9 cellular contexts compared by ENCODE assay signal in genomic region chr19:16338470-16339360, GRCh38. TPM values are rescaled to one million over a fixed set of nuclear protein-coding genes. Genes with fewer than 3 reads are reported as not detected.
DNase-seq lines count a peak whose midpoint lies in the region; ATAC-seq lines count a peak whose summit lies in the region.
"Had no signal": no experiment of that assay in that cellular context is flagged by ENCODE, and none has a peak within 500 bp of the region (broad histone marks: within the 10 kb centered on the region; RNA-seq: fewer than 3 reads in every experiment).

No MANE protein-coding gene starts in this region.

- no peaks in the 10 kb centered on the region for H3K27me3 ChIP-seq in right cardiac atrium (ENCODE audit: control insufficient read depth, insufficient read depth)

- DNase-seq in GM03348 (ENCODE audit: low spot score) (peak; percentile 92), MV-4-11 (lab: John Stamatoyannopoulos, UW) (peak; percentile 92), right cardiac atrium (peak; percentile 54 to 80 (median 75)), NCI-H1436 (lab: John Stamatoyannopoulos, UW) (no peak), NCI-H2171 (lab: John Stamatoyannopoulos, UW) (no peak), NCI-H524 treated with DMSO at 0.1 percent for 48 hours (lab: John Stamatoyannopoulos, UW) (no peak)
- DNase-seq in activated effector memory CD4-positive, alpha-beta T cell treated with Interleukin-2 at 50 U/mL for 16 hours: peak; percentile 47
- DNase-seq in stimulated activated CD4-positive, alpha-beta T cell treated with anti-CD3 and anti-CD28 coated beads, Interleukin-4, amount 100 ng/mL, for 24 hours: peak; percentile 70

- ATAC-seq in right cardiac atrium: peak; percentile 33 to 45
- ATAC-seq: left colon had no signal

- intact Hi-C loops in right cardiac atrium (cut with DNase I): no loop called here

- peak overlapping the region; percentile 32 for H3K27ac ChIP-seq in right cardiac atrium (ENCODE audit: low read length)

- peaks cover 12% of the 10 kb centered on the region for H3K4me1 ChIP-seq in right cardiac atrium (ENCODE audit: control insufficient read depth, insufficient read depth, low read length)

- WGBS in right cardiac atrium: 18% methylated on average over 30 of the region's 30 CpGs

- no peak overlapping the region for H3K4me3 ChIP-seq in right cardiac atrium (ENCODE audit: low read length)

- H3K9me3 ChIP-seq in right cardiac atrium (ENCODE audit: control insufficient read depth, low read length): no peaks in the 10 kb centered on the region

RNA-seq across cellular contexts. Expression of gene KLF2, which starts 14.1 kb away (rescaled TPM):
- 10 to 100 TPM; 53.3 to 73.5 (median 68.1) TPM for total RNA-seq in right cardiac atrium
- 30.9 TPM for polyA plus RNA-seq in right cardiac atrium

Comparison
In these comparisons a context has a peak if more than half of its experiments do, and no peak if none do; other contexts are left out.
1. DNase-seq: peak in GM03348 (single experiment), MV-4-11 (single experiment), activated effector memory CD4-positive, alpha-beta T cell treated with Interleukin-2 at 50 U/mL for 16 hours (single experiment), right cardiac atrium (3 of 3) and stimulated activated CD4-positive, alpha-beta T cell treated with anti-CD3 and anti-CD28 coated beads, Interleukin-4, amount 100 ng/mL, for 24 hours (single experiment); none in NCI-H1436 (single experiment), NCI-H2171 (single experiment) and NCI-H524 treated with DMSO at 0.1 percent for 48 hours (single experiment).